ENCODE assay signal across 1 cellular context in genomic region chr13:57595775-57596174, GRCh38.
A peak's percentile ranks its signal among the peaks of the same experiment; 100 is the strongest.
TF ChIP-seq lines count a peak whose summit lies in the region.

No MANE protein-coding gene starts in this region.

TF ChIP-seq in HepG2, 621 proteins besides CTCF, POLR2A, EP300 and RAD21 (continued from another document):
- TF ChIP-seq ZNF281 (CRISPR knock-in tag; IDR thresholded peaks at IDR 0.05; ENCODE audit: borderline replicate concordance) (no peak), HNF1A (IDR thresholded peaks at IDR 0.05; ENCODE audit: low read depth) (no peak), HNF1A (CRISPR knock-in tag; IDR thresholded peaks at IDR 0.05; ENCODE audit: borderline replicate concordance) (no peak), PCBP2 (optimal IDR thresholded peaks at IDR 0.05; ENCODE audit: low read depth, low read length, poor library complexity, severe bottlenecking) (no peak), ZBTB49 (CRISPR knock-in tag; IDR thresholded peaks at IDR 0.05; ENCODE audit: borderline replicate concordance) (no peak), MAFF (IDR thresholded peaks at IDR 0.05; ENCODE audit: low read depth, low read length) (peak; percentile 64), NFATC3 (CRISPR knock-in tag; IDR thresholded peaks at IDR 0.05) (no peak), MAFK (conservative IDR thresholded peaks at IDR 0.05 in 1 of 2, IDR thresholded peaks at IDR 0.05 in 1 of 2; ENCODE audit: low read length in 2 of 2) (peak; percentile 49 to 80; a peak in 3 of 4 replicates)
